1 cellular context compared by ENCODE assay signal in genomic region chr6:107115695-107116327, GRCh38.
TF ChIP-seq lines count a peak whose summit lies in the region.

No MANE protein-coding gene starts in this region.

TF ChIP-seq in WTC11, 78 proteins besides CTCF, POLR2A, EP300 and RAD21 (continued from another document and continues in another):
- TF ChIP-seq TEAD1 (CRISPR knock-in tag; IDR thresholded peaks at IDR 0.05), result no peak
- TF ChIP-seq ZBTB43 (CRISPR knock-in tag; IDR thresholded peaks at IDR 0.05), result no peak
- no peak for TF ChIP-seq AFF4 (CRISPR knock-in tag; IDR thresholded peaks at IDR 0.05; ENCODE audit: borderline replicate concordance)
- TF ChIP-seq TEAD4 (CRISPR knock-in tag; IDR thresholded peaks at IDR 0.05), result no peak
- TF ChIP-seq CREM (CRISPR knock-in tag; IDR thresholded peaks at IDR 0.05), result no peak
- no peak for TF ChIP-seq HMGA2 (CRISPR knock-in tag; IDR thresholded peaks at IDR 0.05)
- no peak for TF ChIP-seq SMAD4 (CRISPR knock-in tag; IDR thresholded peaks at IDR 0.05)
- TF ChIP-seq, protein P1, sequence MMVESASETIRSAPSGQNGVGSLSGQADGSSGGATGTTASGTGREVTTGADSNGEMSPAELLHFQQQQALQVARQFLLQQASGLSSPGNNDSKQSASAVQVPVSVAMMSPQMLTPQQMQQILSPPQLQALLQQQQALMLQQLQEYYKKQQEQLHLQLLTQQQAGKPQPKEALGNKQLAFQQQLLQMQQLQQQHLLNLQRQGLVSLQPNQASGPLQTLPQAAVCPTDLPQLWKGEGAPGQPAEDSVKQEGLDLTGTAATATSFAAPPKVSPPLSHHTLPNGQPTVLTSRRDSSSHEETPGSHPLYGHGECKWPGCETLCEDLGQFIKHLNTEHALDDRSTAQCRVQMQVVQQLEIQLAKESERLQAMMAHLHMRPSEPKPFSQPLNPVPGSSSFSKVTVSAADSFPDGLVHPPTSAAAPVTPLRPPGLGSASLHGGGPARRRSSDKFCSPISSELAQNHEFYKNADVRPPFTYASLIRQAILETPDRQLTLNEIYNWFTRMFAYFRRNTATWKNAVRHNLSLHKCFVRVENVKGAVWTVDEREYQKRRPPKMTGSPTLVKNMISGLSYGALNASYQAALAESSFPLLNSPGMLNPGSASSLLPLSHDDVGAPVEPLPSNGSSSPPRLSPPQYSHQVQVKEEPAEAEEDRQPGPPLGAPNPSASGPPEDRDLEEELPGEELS (CRISPR knock-in tag; IDR thresholded peaks at IDR 0.05), result no peak
- no peak for TF ChIP-seq NFATC4 (CRISPR knock-in tag; IDR thresholded peaks at IDR 0.05)
- TF ChIP-seq ATF2 (CRISPR knock-in tag; IDR thresholded peaks at IDR 0.05; ENCODE audit: borderline replicate concordance, low read depth), result no peak
- no peak for TF ChIP-seq ZNF317 (CRISPR knock-in tag; IDR thresholded peaks at IDR 0.05; ENCODE audit: borderline replicate concordance, low read depth)
- TF ChIP-seq NFE2L1 (CRISPR knock-in tag; IDR thresholded peaks at IDR 0.05), result no peak
- TF ChIP-seq IRF2 (CRISPR knock-in tag; IDR thresholded peaks at IDR 0.05; ENCODE audit: borderline replicate concordance, low read depth), result no peak
- no peak for TF ChIP-seq AR (CRISPR knock-in tag; IDR thresholded peaks at IDR 0.05)
- TF ChIP-seq, protein P2, sequence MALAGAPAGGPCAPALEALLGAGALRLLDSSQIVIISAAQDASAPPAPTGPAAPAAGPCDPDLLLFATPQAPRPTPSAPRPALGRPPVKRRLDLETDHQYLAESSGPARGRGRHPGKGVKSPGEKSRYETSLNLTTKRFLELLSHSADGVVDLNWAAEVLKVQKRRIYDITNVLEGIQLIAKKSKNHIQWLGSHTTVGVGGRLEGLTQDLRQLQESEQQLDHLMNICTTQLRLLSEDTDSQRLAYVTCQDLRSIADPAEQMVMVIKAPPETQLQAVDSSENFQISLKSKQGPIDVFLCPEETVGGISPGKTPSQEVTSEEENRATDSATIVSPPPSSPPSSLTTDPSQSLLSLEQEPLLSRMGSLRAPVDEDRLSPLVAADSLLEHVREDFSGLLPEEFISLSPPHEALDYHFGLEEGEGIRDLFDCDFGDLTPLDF (CRISPR knock-in tag; IDR thresholded peaks at IDR 0.05), result no peak
- no peak for TF ChIP-seq SP1 (CRISPR knock-in tag; conservative IDR thresholded peaks at IDR 0.05)
- TF ChIP-seq MAX (CRISPR knock-in tag; IDR thresholded peaks at IDR 0.05), result no peak
- TF ChIP-seq NFYB (CRISPR knock-in tag; conservative IDR thresholded peaks at IDR 0.05; ENCODE audit: low read depth), result 0 out of 2 replicates have a peak, but pooled peaks have one; percentile 10
- TF ChIP-seq, protein P3, sequence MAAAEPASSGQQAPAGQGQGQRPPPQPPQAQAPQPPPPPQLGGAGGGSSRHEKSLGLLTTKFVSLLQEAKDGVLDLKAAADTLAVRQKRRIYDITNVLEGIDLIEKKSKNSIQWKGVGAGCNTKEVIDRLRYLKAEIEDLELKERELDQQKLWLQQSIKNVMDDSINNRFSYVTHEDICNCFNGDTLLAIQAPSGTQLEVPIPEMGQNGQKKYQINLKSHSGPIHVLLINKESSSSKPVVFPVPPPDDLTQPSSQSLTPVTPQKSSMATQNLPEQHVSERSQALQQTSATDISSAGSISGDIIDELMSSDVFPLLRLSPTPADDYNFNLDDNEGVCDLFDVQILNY (CRISPR knock-in tag; IDR thresholded peaks at IDR 0.05), result peak; percentile 62; the same call in 1 of the 2 replicates
- TF ChIP-seq, protein P4, sequence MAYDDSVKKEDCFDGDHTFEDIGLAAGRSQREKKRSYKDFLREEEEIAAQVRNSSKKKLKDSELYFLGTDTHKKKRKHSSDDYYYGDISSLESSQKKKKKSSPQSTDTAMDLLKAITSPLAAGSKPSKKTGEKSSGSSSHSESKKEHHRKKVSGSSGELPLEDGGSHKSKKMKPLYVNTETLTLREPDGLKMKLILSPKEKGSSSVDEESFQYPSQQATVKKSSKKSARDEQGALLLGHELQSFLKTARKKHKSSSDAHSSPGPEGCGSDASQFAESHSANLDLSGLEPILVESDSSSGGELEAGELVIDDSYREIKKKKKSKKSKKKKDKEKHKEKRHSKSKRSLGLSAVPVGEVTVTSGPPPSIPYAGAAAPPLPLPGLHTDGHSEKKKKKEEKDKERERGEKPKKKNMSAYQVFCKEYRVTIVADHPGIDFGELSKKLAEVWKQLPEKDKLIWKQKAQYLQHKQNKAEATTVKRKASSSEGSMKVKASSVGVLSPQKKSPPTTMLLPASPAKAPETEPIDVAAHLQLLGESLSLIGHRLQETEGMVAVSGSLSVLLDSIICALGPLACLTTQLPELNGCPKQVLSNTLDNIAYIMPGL (CRISPR knock-in tag; IDR thresholded peaks at IDR 0.05), result 0 out of 2 replicates have a peak, but pooled peaks have one; percentile 57
- TF ChIP-seq JAZF1 (CRISPR knock-in tag; IDR thresholded peaks at IDR 0.05), result no peak
- TF ChIP-seq, protein P5, sequence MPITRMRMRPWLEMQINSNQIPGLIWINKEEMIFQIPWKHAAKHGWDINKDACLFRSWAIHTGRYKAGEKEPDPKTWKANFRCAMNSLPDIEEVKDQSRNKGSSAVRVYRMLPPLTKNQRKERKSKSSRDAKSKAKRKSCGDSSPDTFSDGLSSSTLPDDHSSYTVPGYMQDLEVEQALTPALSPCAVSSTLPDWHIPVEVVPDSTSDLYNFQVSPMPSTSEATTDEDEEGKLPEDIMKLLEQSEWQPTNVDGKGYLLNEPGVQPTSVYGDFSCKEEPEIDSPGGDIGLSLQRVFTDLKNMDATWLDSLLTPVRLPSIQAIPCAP (CRISPR knock-in tag; IDR thresholded peaks at IDR 0.05), result no peak
- TF ChIP-seq FOXK1 (CRISPR knock-in tag; IDR thresholded peaks at IDR 0.05), result no peak
- no peak for TF ChIP-seq ZNF232 (CRISPR knock-in tag; IDR thresholded peaks at IDR 0.05)
- no peak for TF ChIP-seq JUN (CRISPR knock-in tag; IDR thresholded peaks at IDR 0.05)
- TF ChIP-seq SMAD3 (CRISPR knock-in tag; IDR thresholded peaks at IDR 0.05; ENCODE audit: borderline replicate concordance), result no peak
- TF ChIP-seq, protein P6, sequence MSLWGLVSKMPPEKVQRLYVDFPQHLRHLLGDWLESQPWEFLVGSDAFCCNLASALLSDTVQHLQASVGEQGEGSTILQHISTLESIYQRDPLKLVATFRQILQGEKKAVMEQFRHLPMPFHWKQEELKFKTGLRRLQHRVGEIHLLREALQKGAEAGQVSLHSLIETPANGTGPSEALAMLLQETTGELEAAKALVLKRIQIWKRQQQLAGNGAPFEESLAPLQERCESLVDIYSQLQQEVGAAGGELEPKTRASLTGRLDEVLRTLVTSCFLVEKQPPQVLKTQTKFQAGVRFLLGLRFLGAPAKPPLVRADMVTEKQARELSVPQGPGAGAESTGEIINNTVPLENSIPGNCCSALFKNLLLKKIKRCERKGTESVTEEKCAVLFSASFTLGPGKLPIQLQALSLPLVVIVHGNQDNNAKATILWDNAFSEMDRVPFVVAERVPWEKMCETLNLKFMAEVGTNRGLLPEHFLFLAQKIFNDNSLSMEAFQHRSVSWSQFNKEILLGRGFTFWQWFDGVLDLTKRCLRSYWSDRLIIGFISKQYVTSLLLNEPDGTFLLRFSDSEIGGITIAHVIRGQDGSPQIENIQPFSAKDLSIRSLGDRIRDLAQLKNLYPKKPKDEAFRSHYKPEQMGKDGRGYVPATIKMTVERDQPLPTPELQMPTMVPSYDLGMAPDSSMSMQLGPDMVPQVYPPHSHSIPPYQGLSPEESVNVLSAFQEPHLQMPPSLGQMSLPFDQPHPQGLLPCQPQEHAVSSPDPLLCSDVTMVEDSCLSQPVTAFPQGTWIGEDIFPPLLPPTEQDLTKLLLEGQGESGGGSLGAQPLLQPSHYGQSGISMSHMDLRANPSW (CRISPR knock-in tag; conservative IDR thresholded peaks at IDR 0.05; ENCODE audit: low read depth), result no peak
- no peak for TF ChIP-seq FOXJ3 (CRISPR knock-in tag; IDR thresholded peaks at IDR 0.05; ENCODE audit: borderline replicate concordance)
- TF ChIP-seq GABPB1 (CRISPR knock-in tag; IDR thresholded peaks at IDR 0.05), result no peak
- TF ChIP-seq, protein P7, sequence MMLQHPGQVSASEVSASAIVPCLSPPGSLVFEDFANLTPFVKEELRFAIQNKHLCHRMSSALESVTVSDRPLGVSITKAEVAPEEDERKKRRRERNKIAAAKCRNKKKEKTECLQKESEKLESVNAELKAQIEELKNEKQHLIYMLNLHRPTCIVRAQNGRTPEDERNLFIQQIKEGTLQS (CRISPR knock-in tag; conservative IDR thresholded peaks at IDR 0.05), result no peak
- no peak for TF ChIP-seq SOX15 (CRISPR knock-in tag; IDR thresholded peaks at IDR 0.05)
- no peak for TF ChIP-seq OVOL2 (CRISPR knock-in tag; IDR thresholded peaks at IDR 0.05; ENCODE audit: borderline replicate concordance)
- TF ChIP-seq, protein P8, sequence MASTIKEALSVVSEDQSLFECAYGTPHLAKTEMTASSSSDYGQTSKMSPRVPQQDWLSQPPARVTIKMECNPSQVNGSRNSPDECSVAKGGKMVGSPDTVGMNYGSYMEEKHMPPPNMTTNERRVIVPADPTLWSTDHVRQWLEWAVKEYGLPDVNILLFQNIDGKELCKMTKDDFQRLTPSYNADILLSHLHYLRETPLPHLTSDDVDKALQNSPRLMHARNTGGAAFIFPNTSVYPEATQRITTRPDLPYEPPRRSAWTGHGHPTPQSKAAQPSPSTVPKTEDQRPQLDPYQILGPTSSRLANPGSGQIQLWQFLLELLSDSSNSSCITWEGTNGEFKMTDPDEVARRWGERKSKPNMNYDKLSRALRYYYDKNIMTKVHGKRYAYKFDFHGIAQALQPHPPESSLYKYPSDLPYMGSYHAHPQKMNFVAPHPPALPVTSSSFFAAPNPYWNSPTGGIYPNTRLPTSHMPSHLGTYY (CRISPR knock-in tag; IDR thresholded peaks at IDR 0.05), result 0 out of 2 replicates have a peak, but pooled peaks have one; percentile 31
- TF ChIP-seq, protein P9, sequence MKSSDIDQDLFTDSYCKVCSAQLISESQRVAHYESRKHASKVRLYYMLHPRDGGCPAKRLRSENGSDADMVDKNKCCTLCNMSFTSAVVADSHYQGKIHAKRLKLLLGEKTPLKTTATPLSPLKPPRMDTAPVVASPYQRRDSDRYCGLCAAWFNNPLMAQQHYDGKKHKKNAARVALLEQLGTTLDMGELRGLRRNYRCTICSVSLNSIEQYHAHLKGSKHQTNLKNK (CRISPR knock-in tag; IDR thresholded peaks at IDR 0.05), result no peak
- TF ChIP-seq MXD4 (CRISPR knock-in tag; IDR thresholded peaks at IDR 0.05; ENCODE audit: borderline replicate concordance), result no peak
- peak; percentile 50; the same call in 1 of the 2 replicates for TF ChIP-seq ZNF423 (CRISPR knock-in tag; IDR thresholded peaks at IDR 0.05)
